ENCODE assay signal across 28 cellular contexts in genomic region chr13:33945477-33945876, GRCh38.
"Had no signal": no experiment of that assay in that cellular context is flagged by ENCODE, and none has a peak within 500 bp of the region (broad histone marks: within the 10 kb centered on the region; RNA-seq: fewer than 3 reads in every experiment).

No MANE protein-coding gene starts in this region.

- H3K27me3 ChIP-seq: cardiac muscle cell, colonic mucosa had no signal

- H3K4me3 ChIP-seq: cardiac muscle cell, colonic mucosa, K562 had no signal

- DNase-seq: activated CD4-positive, alpha-beta T cell treated with anti-CD3 and anti-CD28 coated beads for 36 hours; activated CD4-positive, alpha-beta T cell treated with anti-CD3 and anti-CD28 coated beads, Interleukin-2, amount 10 ng/mL, durations not matched to agents 7 days and 5 days; activated CD4-positive, alpha-beta T cell treated with anti-CD3 and anti-CD28 coated beads, Interleukin-2, amount 50 U/mL, for 48 hours; activated CD8-positive, alpha-beta memory T cell treated with anti-CD3 and anti-CD28 coated beads, Interleukin-2, amount 50 U/mL, for 4 hours; activated effector memory CD4-positive, alpha-beta T cell treated with Interleukin-2 at 50 U/mL for 16 hours; activated naive CD4-positive, alpha-beta T cell treated with anti-CD3 and anti-CD28 coated beads, Interleukin-2, amount 10 ng/mL, durations not matched to agents 7 days and 5 days; activated naive CD8-positive, alpha-beta T cell treated with anti-CD3 and anti-CD28 coated beads, Interleukin-2, amount 50 U/mL, for 24 hours; activated T-cell treated with anti-CD3 and anti-CD28 coated beads for 4 hours; activated T-cell treated with anti-CD3 and anti-CD28 coated beads, Interleukin-2, amount 50 U/mL, for 4 hours; anterior cingulate cortex; colonic mucosa; NCI-H1105 treated with DMSO at 0.1 percent for 48 hours; NCI-H1436; NCI-H1694; NCI-H1930; NCI-H2081 treated with DMSO at 0.1 percent for 48 hours; NCI-H510A; SIG-M5 had no signal

- H3K9me3 Mint-ChIP-seq: activated CD4-positive, alpha-beta T cell treated with anti-CD3 and anti-CD28 coated beads, Interleukin-2, amount 10 ng/mL, durations not matched to agents 7 days and 5 days; activated naive CD4-positive, alpha-beta T cell treated with anti-CD3 and anti-CD28 coated beads, Interleukin-2, amount 10 ng/mL, durations not matched to agents 7 days and 5 days; activated naive CD8-positive, alpha-beta T cell treated with anti-CD3 and anti-CD28 coated beads, Interleukin-2, amount 50 U/mL, for 24 hours; activated T-cell treated with anti-CD3 and anti-CD28 coated beads, Interleukin-2, amount 50 U/mL, for 4 hours; central memory CD8-positive, alpha-beta T cell; T-helper 1 cell treated with Interleukin-12 subunit alpha and Interleukin-12 subunit beta and Interleukin-4 antibody, amounts not matched to agents 30 μg/mL and 1 μg/mL, for 36 hours; T-helper 2 cell treated with Interferon-gamma antibody and Interleukin-4, amounts not matched to agents 5 μg/mL and 100 μg/mL, for 36 hours had no signal

- H3K27ac ChIP-seq: cardiac muscle cell, colonic mucosa, RWPE1 had no signal

- H3K4me3 Mint-ChIP-seq: activated CD4-positive, alpha-beta T cell treated with anti-CD3 and anti-CD28 coated beads for 36 hours; activated CD4-positive, alpha-beta T cell treated with anti-CD3 and anti-CD28 coated beads, Interleukin-2, amount 10 ng/mL, durations not matched to agents 7 days and 5 days; activated naive CD4-positive, alpha-beta T cell treated with anti-CD3 and anti-CD28 coated beads, Interleukin-2, amount 10 ng/mL, durations not matched to agents 7 days and 5 days; activated naive CD8-positive, alpha-beta T cell; activated naive CD8-positive, alpha-beta T cell treated with anti-CD3 and anti-CD28 coated beads, Interleukin-2, amount 50 U/mL, for 24 hours; activated T-cell treated with anti-CD3 and anti-CD28 coated beads, Interleukin-2, amount 50 U/mL, for 4 hours; central memory CD8-positive, alpha-beta T cell; T-helper 1 cell treated with Interleukin-12 subunit alpha and Interleukin-12 subunit beta and Interleukin-4 antibody, amounts not matched to agents 30 μg/mL and 1 μg/mL, for 36 hours; T-helper 2 cell treated with Interferon-gamma antibody and Interleukin-4, amounts not matched to agents 5 μg/mL and 100 μg/mL, for 36 hours had no signal

- H3K36me3 Mint-ChIP-seq: activated naive CD4-positive, alpha-beta T cell treated with anti-CD3 and anti-CD28 coated beads, Interleukin-2, amount 10 ng/mL, durations not matched to agents 7 days and 5 days had no signal

- H3K27ac Mint-ChIP-seq: activated CD4-positive, alpha-beta T cell treated with anti-CD3 and anti-CD28 coated beads for 36 hours; activated CD4-positive, alpha-beta T cell treated with anti-CD3 and anti-CD28 coated beads, Interleukin-2, amount 10 ng/mL, durations not matched to agents 7 days and 5 days; activated naive CD4-positive, alpha-beta T cell treated with anti-CD3 and anti-CD28 coated beads, Interleukin-2, amount 10 ng/mL, durations not matched to agents 7 days and 5 days; activated naive CD8-positive, alpha-beta T cell; activated naive CD8-positive, alpha-beta T cell treated with anti-CD3 and anti-CD28 coated beads, Interleukin-2, amount 50 U/mL, for 24 hours; T-helper 1 cell treated with Interleukin-12 subunit alpha and Interleukin-12 subunit beta and Interleukin-4 antibody, amounts not matched to agents 30 μg/mL and 1 μg/mL, for 36 hours; T-helper 2 cell treated with Interferon-gamma antibody and Interleukin-4, amounts not matched to agents 5 μg/mL and 100 μg/mL, for 36 hours had no signal

- H3K27me3 Mint-ChIP-seq: activated CD4-positive, alpha-beta T cell treated with anti-CD3 and anti-CD28 coated beads for 36 hours; activated CD4-positive, alpha-beta T cell treated with anti-CD3 and anti-CD28 coated beads, Interleukin-2, amount 10 ng/mL, durations not matched to agents 7 days and 5 days; activated naive CD4-positive, alpha-beta T cell treated with anti-CD3 and anti-CD28 coated beads, Interleukin-2, amount 10 ng/mL, durations not matched to agents 7 days and 5 days; activated naive CD8-positive, alpha-beta T cell; activated naive CD8-positive, alpha-beta T cell treated with anti-CD3 and anti-CD28 coated beads, Interleukin-2, amount 50 U/mL, for 24 hours; central memory CD8-positive, alpha-beta T cell had no signal

- H3K4me1 Mint-ChIP-seq: activated CD4-positive, alpha-beta T cell treated with anti-CD3 and anti-CD28 coated beads for 36 hours; activated CD4-positive, alpha-beta T cell treated with anti-CD3 and anti-CD28 coated beads, Interleukin-2, amount 10 ng/mL, durations not matched to agents 7 days and 5 days; activated naive CD4-positive, alpha-beta T cell treated with anti-CD3 and anti-CD28 coated beads, Interleukin-2, amount 10 ng/mL, durations not matched to agents 7 days and 5 days; activated naive CD8-positive, alpha-beta T cell treated with anti-CD3 and anti-CD28 coated beads, Interleukin-2, amount 50 U/mL, for 24 hours; central memory CD8-positive, alpha-beta T cell had no signal

- ATAC-seq: activated CD4-positive, alpha-beta T cell treated with anti-CD3 and anti-CD28 coated beads for 36 hours; activated CD4-positive, CD25-positive, alpha-beta regulatory T cell treated with anti-CD3 and anti-CD28 coated beads, Interleukin-2, amount 50 U/mL, for 24 hours; activated naive CD8-positive, alpha-beta T cell treated with anti-CD3 and anti-CD28 coated beads, Interleukin-2, amount 50 U/mL, for 24 hours; activated T-cell treated with anti-CD3 and anti-CD28 coated beads, Interleukin-2, amount 50 U/mL, for 4 hours; K562; Panc1; Right ventricle myocardium inferior had no signal
